Comparison of ENCODE assay signal across 1 cellular context in the genomic region with DNA sequence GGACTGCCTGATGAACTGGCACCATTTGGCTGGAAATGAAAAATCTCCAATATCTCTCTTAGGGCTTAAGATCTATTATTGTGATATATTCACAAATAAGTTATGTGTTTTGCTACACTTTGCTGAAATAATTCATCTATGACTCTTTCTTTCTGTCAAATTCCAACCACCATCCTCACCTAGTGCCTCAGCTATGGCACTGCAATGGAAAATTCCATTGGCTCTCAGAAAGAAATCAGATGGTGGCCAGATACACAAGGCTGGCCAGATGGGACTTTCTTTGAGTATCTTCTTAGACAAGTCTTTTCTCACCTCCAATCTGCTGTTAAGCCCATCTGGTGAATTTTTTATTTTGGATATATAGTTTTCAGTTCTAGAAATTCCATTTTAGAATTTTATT.
TF ChIP-seq lines count a peak whose summit lies in the region.

No MANE protein-coding gene starts in this region.

TF ChIP-seq in HCT116, 20 proteins besides CTCF, POLR2A, EP300 and RAD21 (continued from another document):
- TF ChIP-seq REST (IDR thresholded peaks at IDR 0.05; ENCODE audit: low read depth), result no peak
